16 cellular contexts compared by ENCODE assay signal in the genomic region with DNA sequence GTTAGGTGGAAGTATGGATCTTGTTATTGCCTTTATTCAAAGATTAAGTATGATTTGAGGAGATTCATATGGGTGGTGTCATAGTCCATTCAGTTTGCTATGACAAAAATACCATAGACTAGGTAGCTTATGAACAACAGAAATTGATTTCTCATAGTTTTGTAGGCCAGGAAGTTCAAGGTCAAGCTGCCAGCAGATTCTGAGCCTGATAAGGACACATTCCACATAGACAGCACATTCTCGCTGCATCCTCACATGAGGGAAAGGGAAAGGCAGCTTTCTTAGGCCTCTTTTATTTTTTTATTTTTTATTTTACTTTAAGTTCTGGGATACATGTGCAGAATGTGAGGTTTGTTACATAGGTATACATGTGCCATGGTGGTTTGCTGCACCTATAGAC. TPM values are rescaled to one million over a fixed set of nuclear protein-coding genes. Genes with fewer than 3 reads are reported as not detected.
DNase-seq lines count a peak whose midpoint lies in the region; ATAC-seq and TF ChIP-seq lines count a peak whose summit lies in the region.
"Had no signal": no experiment of that assay in that cellular context is flagged by ENCODE, and none has a peak within 500 bp of the region (broad histone marks: within the 10 kb centered on the region; RNA-seq: fewer than 3 reads in every experiment).

No MANE protein-coding gene starts in this region.

- H3K9ac ChIP-seq in SK-N-SH = no peak overlapping the region
- H3K9ac ChIP-seq: BLaER1 had no signal

- 89% methylated on average over 1 of the region's 1 CpG for WGBS in SK-N-SH (ENCODE audit: low lambda C conversion rate)

- no peaks in the 10 kb centered on the region for H3K27me3 ChIP-seq in SK-N-SH (ENCODE audit: insufficient read depth)
- no peaks in the 10 kb centered on the region for H3K27me3 ChIP-seq in brain microvascular endothelial cell (replicated peaks)
- H3K27me3 ChIP-seq: BLaER1 had no signal

- no peak for TF ChIP-seq RAD21 in SK-N-SH (IDR thresholded peaks at IDR 0.05; ENCODE audit: low read length)

- H3K27ac ChIP-seq in SK-N-SH (ENCODE audit: low read depth in 2 of 2, low read length in 1 of 2) (no peak overlapping the region), brain microvascular endothelial cell (no peak overlapping the region)
- H3K27ac ChIP-seq: 22Rv1, A549, BLaER1, HL-60 had no signal

- in situ Hi-C loops in brain microvascular endothelial cell (cut with HindIII; ENCODE audit: low pct_ligation_motif_present, low sequenced_read_pairs) (no loop called here), ACHN (cut with HindIII; ENCODE audit: low pct_ligation_motif_present, low pct_unique_long_range_greater_than_20kb, low sequenced_read_pairs) (no loop called here)

- TF ChIP-seq CTCF in SK-N-SH (IDR thresholded peaks at IDR 0.05) (no peak), brain microvascular endothelial cell (IDR thresholded peaks at IDR 0.05; ENCODE audit: low read depth, low read length, missing control alignments) (no peak)

- no peak overlapping the region for H2AFZ ChIP-seq in SK-N-SH (ENCODE audit: low read depth)
- H2AFZ ChIP-seq: GM23338 had no signal

- no peaks in the 10 kb centered on the region for H3K79me2 ChIP-seq in SK-N-SH (ENCODE audit: insufficient read depth)

- H3K4me1 ChIP-seq in SK-N-SH (ENCODE audit: control insufficient read depth in 1 of 2, insufficient read depth in 2 of 2, low read depth in 1 of 2, low read length in 1 of 2) = no peaks in the 10 kb centered on the region
- H3K4me1 ChIP-seq: A549, BLaER1 had no signal

- H3K4me3 ChIP-seq in SK-N-SH (ENCODE audit: low read depth in 2 of 2, low read length in 1 of 2) = no peak overlapping the region
- H3K4me3 ChIP-seq in brain microvascular endothelial cell (ENCODE audit: low read depth, low read length) = no peak overlapping the region
- H3K4me3 ChIP-seq: A549, BLaER1, GM23338 had no signal

- H3F3A ChIP-seq in SK-N-SH (replicated peaks; ENCODE audit: insufficient read depth) = no peaks in the 10 kb centered on the region

- no peak overlapping the region for H3K4me2 ChIP-seq in SK-N-SH
- H3K4me2 ChIP-seq: A549, BLaER1, GM23338 had no signal

- no peak for ATAC-seq in SK-N-SH treated with all-trans-retinoic acid at 6 μM for 48 hours
- no peak for ATAC-seq in left cardiac atrium
- ATAC-seq: A549 had no signal

- POLR2A ChIA-PET in SK-N-SH (lab: Yijun Ruan, JAX) = no interaction called here

- CTCF ChIA-PET in SK-N-SH (lab: Yijun Ruan, JAX) = interaction anchor here (0.6 kb wide), 1 partner anchor 1540 kb away, joined by 3 read pairs; no protein-coding TSS in a partner anchor

- no peaks in the 10 kb centered on the region for H3K36me3 ChIP-seq in SK-N-SH (replicated peaks in 1 of 2; ENCODE audit: control insufficient read depth in 1 of 2, insufficient read depth in 2 of 2, low read length in 1 of 2)
- no peaks in the 10 kb centered on the region for H3K36me3 ChIP-seq in brain microvascular endothelial cell (replicated peaks)
- H3K36me3 ChIP-seq: BLaER1 had no signal

- intact Hi-C loops in left cardiac atrium (cut with DNase I) = loop anchor here in 1 of 2 donors (10.0 kb wide), 1 partner anchor 168 kb away; no protein-coding TSS in a partner anchor

- H3K9me3 ChIP-seq in SK-N-SH = no peaks in the 10 kb centered on the region
- H3K9me3 ChIP-seq: A549, BLaER1 had no signal

- no peaks in the 10 kb centered on the region for H4K20me1 ChIP-seq in SK-N-SH (ENCODE audit: insufficient read depth)
- H4K20me1 ChIP-seq: BLaER1 had no signal

- no peaks in the 10 kb centered on the region for H3K9me2 ChIP-seq in SK-N-SH

- DNase-seq in SK-N-SH (no peak), brain microvascular endothelial cell (peak; percentile 26), mucosa of gallbladder (ENCODE audit: low spot score) (peak; percentile 40), NCI-H2029 treated with DMSO at 0.1 percent for 48 hours (lab: John Stamatoyannopoulos, UW) (no peak), ACHN (no peak), left cardiac atrium (no peak)
- DNase-seq: CD4-positive, alpha-beta memory T cell; DMS79 treated with DMSO at 0.1 percent for 48 hours; GDM1; HCEC 1CT had no signal

- TF ChIP-seq EP300 in SK-N-SH (IDR thresholded peaks at IDR 0.05; ENCODE audit: borderline replicate concordance in 1 of 2, low read depth in 1 of 2, low read length in 1 of 2) = no peak

TF ChIP-seq in SK-N-SH, 30 proteins besides CTCF, POLR2A, EP300 and RAD21:
- 0 out of 2 replicates have a peak, but pooled peaks have one; percentile 5 for TF ChIP-seq TCF12 (IDR thresholded peaks at IDR 0.05)
- TF ChIP-seq FOXJ3 (CRISPR knock-in tag; IDR thresholded peaks at IDR 0.05) = no peak
- peak; percentile 24; the same call in 1 of the 2 replicates for TF ChIP-seq JUND (IDR thresholded peaks at IDR 0.05)

TF ChIP-seq in SK-N-SH treated with all-trans-retinoic acid at 6 μM for 48 hours, 23 proteins besides CTCF, POLR2A, EP300 and RAD21:
- no peak for TF ChIP-seq ARNTL (CRISPR knock-in tag; IDR thresholded peaks at IDR 0.05; ENCODE audit: borderline replicate concordance, low read depth)
- no peak for TF ChIP-seq ESRRG (CRISPR knock-in tag; IDR thresholded peaks at IDR 0.05)
- no peak for TF ChIP-seq POU6F1 (CRISPR knock-in tag; IDR thresholded peaks at IDR 0.05; ENCODE audit: borderline replicate concordance, low read depth)

RNA-seq across cellular contexts. Expression of gene ME1, which starts 27.7 kb away (rescaled TPM):
- polyA plus RNA-seq in SK-N-SH (2012; rRNA removed) = 4.7 and 4.9 TPM in 2 replicates
- 8.7 and 9.2 TPM in 2 replicates for polyA plus RNA-seq in SK-N-SH (2012; cell fraction: cytosol; rRNA removed)
- polyA plus RNA-seq in SK-N-SH (2012; cell fraction: nucleus; rRNA removed) = 3.0 and 6.7 TPM in 2 replicates
- 30.2 TPM for total RNA-seq in mucosa of gallbladder
- 10 to 100 TPM; 23.4 to 34.8 TPM for total RNA-seq in left cardiac atrium

Comparison
In these comparisons a context has a peak if more than half of its experiments do, and no peak if none do; other contexts are left out.
1. DNase-seq: peak in brain microvascular endothelial cell (single experiment) and mucosa of gallbladder (single experiment); none in SK-N-SH (single experiment), NCI-H2029 treated with DMSO at 0.1 percent for 48 hours (single experiment), ACHN (single experiment) and left cardiac atrium (single experiment).